In genomic region chr1:116934586-116935207, GRCh38 we compare ENCODE assay signal across 1 cellular context.
TF ChIP-seq lines count a peak whose summit lies in the region.

No MANE protein-coding gene starts in this region.

TF ChIP-seq in HepG2, 621 proteins besides CTCF, POLR2A, EP300 and RAD21 (continued from another document and continues in another):
- TF ChIP-seq HNF4A (CRISPR knock-in tag; IDR thresholded peaks at IDR 0.05) (peak; percentile 51), PAF1 (CRISPR knock-in tag; IDR thresholded peaks at IDR 0.05) (no peak), ZNF121 (CRISPR knock-in tag; IDR thresholded peaks at IDR 0.05) (no peak), ZNF34 (CRISPR knock-in tag; IDR thresholded peaks at IDR 0.05; ENCODE audit: borderline replicate concordance) (no peak), HMG20A (CRISPR knock-in tag; IDR thresholded peaks at IDR 0.05; ENCODE audit: borderline replicate concordance) (peak; percentile 41; the same call in 1 of the 2 replicates), CEBPB (IDR thresholded peaks at IDR 0.05; ENCODE audit: borderline replicate concordance, low read depth, low read length) (peak; percentile 71; the same call in 1 of the 2 replicates), RFX3 (CRISPR knock-in tag; IDR thresholded peaks at IDR 0.05) (no peak), KMT2B (CRISPR knock-in tag; IDR thresholded peaks at IDR 0.05) (0 out of 2 replicates have a peak, but pooled peaks have one; percentile 32), ZNF317 (CRISPR knock-in tag; IDR thresholded peaks at IDR 0.05) (no peak), RBAK (CRISPR knock-in tag; IDR thresholded peaks at IDR 0.05) (no peak), ELF3 (CRISPR knock-in tag; IDR thresholded peaks at IDR 0.05) (peak; percentile 61; the same call in 1 of the 2 replicates), RXRB (CRISPR knock-in tag; IDR thresholded peaks at IDR 0.05; ENCODE audit: borderline replicate concordance) (no peak), PITX1 (CRISPR knock-in tag; IDR thresholded peaks at IDR 0.05) (no peak), ZFP62 (CRISPR knock-in tag; IDR thresholded peaks at IDR 0.05) (no peak), ZNF501 (CRISPR knock-in tag; IDR thresholded peaks at IDR 0.05) (no peak), NR2F1 (CRISPR knock-in tag; IDR thresholded peaks at IDR 0.05) (peak; percentile 20 to 55; a peak in 2 of 4 replicates), ZSCAN21 (CRISPR knock-in tag; IDR thresholded peaks at IDR 0.05; ENCODE audit: borderline replicate concordance) (no peak), MIER3 (CRISPR knock-in tag; IDR thresholded peaks at IDR 0.05; ENCODE audit: borderline replicate concordance) (no peak), ZFP82 (CRISPR knock-in tag; IDR thresholded peaks at IDR 0.05; ENCODE audit: borderline replicate concordance) (no peak), CCAR2 (optimal IDR thresholded peaks at IDR 0.05; ENCODE audit: low read depth, low read length) (no peak), GZF1 (CRISPR knock-in tag; IDR thresholded peaks at IDR 0.05) (no peak), SRSF4 (IDR thresholded peaks at IDR 0.05; ENCODE audit: low read depth, low read length, poor library complexity, severe bottlenecking) (no peak), HMGXB4 (CRISPR knock-in tag; IDR thresholded peaks at IDR 0.05; ENCODE audit: borderline replicate concordance in 1 of 2, low read depth in 1 of 2) (no peak), STAG1 (CRISPR knock-in tag; IDR thresholded peaks at IDR 0.05) (peak; percentile 16; the same call in 1 of the 2 replicates), KAT8 (CRISPR knock-in tag; IDR thresholded peaks at IDR 0.05) (0 out of 2 replicates have a peak, but pooled peaks have one; percentile 11), ATF7 (IDR thresholded peaks at IDR 0.05) (peak; percentile 90), ATF7 (CRISPR knock-in tag; IDR thresholded peaks at IDR 0.05) (no peak), SMC3 (IDR thresholded peaks at IDR 0.05; ENCODE audit: low read length) (peak; percentile 41), ZNF260 (CRISPR knock-in tag; IDR thresholded peaks at IDR 0.05; ENCODE audit: borderline replicate concordance, low read depth) (no peak), HNRNPLL (IDR thresholded peaks at IDR 0.05; ENCODE audit: low read depth, low read length, poor library complexity, severe bottlenecking) (no peak), ZNF709 (CRISPR knock-in tag; IDR thresholded peaks at IDR 0.05) (no peak), DMAP1 (CRISPR knock-in tag; IDR thresholded peaks at IDR 0.05) (no peak), ZNF12 (CRISPR knock-in tag; IDR thresholded peaks at IDR 0.05) (no peak), NPAS2 (CRISPR knock-in tag; IDR thresholded peaks at IDR 0.05; ENCODE audit: borderline replicate concordance) (no peak), HNF4G (IDR thresholded peaks at IDR 0.05; ENCODE audit: borderline replicate concordance, low read depth, low read length) (no peak), HNF4G (CRISPR knock-in tag; IDR thresholded peaks at IDR 0.05; ENCODE audit: borderline replicate concordance, low read depth) (no peak), ZBTB3 (CRISPR knock-in tag; IDR thresholded peaks at IDR 0.05; ENCODE audit: borderline replicate concordance, low read depth) (no peak), HDAC2 (CRISPR knock-in tag; IDR thresholded peaks at IDR 0.05) (no peak), ZNF546 (CRISPR knock-in tag; conservative IDR thresholded peaks at IDR 0.05) (no peak), ZNF879 (CRISPR knock-in tag; IDR thresholded peaks at IDR 0.05) (no peak), IRX3 (CRISPR knock-in tag; IDR thresholded peaks at IDR 0.05; ENCODE audit: borderline replicate concordance, low read depth) (no peak), GFI1 (CRISPR knock-in tag; IDR thresholded peaks at IDR 0.05; ENCODE audit: borderline replicate concordance) (no peak), FOXP4 (CRISPR knock-in tag; IDR thresholded peaks at IDR 0.05) (peak; percentile 62), NR2F6 (IDR thresholded peaks at IDR 0.05) (peak; percentile 81), NR2F6 (CRISPR knock-in tag; IDR thresholded peaks at IDR 0.05) (peak; percentile 78), E2F2 (CRISPR knock-in tag; IDR thresholded peaks at IDR 0.05; ENCODE audit: borderline replicate concordance) (no peak), ZNF101 (CRISPR knock-in tag; IDR thresholded peaks at IDR 0.05; ENCODE audit: borderline replicate concordance, low read depth) (no peak), NCOA2 (CRISPR knock-in tag; IDR thresholded peaks at IDR 0.05) (0 out of 2 replicates have a peak, but pooled peaks have one; percentile 24), TIGD3 (CRISPR knock-in tag; IDR thresholded peaks at IDR 0.05; ENCODE audit: borderline replicate concordance) (no peak), ZNF530 (CRISPR knock-in tag; IDR thresholded peaks at IDR 0.05; ENCODE audit: low read depth) (no peak), TCF7 (IDR thresholded peaks at IDR 0.05; ENCODE audit: low read depth) (no peak), RARA (CRISPR knock-in tag; IDR thresholded peaks at IDR 0.05) (no peak)
- TF ChIP-seq, protein P1, sequence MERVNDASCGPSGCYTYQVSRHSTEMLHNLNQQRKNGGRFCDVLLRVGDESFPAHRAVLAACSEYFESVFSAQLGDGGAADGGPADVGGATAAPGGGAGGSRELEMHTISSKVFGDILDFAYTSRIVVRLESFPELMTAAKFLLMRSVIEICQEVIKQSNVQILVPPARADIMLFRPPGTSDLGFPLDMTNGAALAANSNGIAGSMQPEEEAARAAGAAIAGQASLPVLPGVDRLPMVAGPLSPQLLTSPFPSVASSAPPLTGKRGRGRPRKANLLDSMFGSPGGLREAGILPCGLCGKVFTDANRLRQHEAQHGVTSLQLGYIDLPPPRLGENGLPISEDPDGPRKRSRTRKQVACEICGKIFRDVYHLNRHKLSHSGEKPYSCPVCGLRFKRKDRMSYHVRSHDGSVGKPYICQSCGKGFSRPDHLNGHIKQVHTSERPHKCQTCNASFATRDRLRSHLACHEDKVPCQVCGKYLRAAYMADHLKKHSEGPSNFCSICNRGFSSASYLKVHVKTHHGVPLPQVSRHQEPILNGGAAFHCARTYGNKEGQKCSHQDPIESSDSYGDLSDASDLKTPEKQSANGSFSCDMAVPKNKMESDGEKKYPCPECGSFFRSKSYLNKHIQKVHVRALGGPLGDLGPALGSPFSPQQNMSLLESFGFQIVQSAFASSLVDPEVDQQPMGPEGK (CRISPR knock-in tag; IDR thresholded peaks at IDR 0.05), result no peak
- TF ChIP-seq, protein P2, sequence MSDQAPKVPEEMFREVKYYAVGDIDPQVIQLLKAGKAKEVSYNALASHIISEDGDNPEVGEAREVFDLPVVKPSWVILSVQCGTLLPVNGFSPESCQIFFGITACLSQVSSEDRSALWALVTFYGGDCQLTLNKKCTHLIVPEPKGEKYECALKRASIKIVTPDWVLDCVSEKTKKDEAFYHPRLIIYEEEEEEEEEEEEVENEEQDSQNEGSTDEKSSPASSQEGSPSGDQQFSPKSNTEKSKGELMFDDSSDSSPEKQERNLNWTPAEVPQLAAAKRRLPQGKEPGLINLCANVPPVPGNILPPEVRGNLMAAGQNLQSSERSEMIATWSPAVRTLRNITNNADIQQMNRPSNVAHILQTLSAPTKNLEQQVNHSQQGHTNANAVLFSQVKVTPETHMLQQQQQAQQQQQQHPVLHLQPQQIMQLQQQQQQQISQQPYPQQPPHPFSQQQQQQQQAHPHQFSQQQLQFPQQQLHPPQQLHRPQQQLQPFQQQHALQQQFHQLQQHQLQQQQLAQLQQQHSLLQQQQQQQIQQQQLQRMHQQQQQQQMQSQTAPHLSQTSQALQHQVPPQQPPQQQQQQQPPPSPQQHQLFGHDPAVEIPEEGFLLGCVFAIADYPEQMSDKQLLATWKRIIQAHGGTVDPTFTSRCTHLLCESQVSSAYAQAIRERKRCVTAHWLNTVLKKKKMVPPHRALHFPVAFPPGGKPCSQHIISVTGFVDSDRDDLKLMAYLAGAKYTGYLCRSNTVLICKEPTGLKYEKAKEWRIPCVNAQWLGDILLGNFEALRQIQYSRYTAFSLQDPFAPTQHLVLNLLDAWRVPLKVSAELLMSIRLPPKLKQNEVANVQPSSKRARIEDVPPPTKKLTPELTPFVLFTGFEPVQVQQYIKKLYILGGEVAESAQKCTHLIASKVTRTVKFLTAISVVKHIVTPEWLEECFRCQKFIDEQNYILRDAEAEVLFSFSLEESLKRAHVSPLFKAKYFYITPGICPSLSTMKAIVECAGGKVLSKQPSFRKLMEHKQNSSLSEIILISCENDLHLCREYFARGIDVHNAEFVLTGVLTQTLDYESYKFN (CRISPR knock-in tag; conservative IDR thresholded peaks at IDR 0.05), result 0 out of 2 replicates have a peak, but pooled peaks have one; percentile 23
- TF ChIP-seq, protein P3, sequence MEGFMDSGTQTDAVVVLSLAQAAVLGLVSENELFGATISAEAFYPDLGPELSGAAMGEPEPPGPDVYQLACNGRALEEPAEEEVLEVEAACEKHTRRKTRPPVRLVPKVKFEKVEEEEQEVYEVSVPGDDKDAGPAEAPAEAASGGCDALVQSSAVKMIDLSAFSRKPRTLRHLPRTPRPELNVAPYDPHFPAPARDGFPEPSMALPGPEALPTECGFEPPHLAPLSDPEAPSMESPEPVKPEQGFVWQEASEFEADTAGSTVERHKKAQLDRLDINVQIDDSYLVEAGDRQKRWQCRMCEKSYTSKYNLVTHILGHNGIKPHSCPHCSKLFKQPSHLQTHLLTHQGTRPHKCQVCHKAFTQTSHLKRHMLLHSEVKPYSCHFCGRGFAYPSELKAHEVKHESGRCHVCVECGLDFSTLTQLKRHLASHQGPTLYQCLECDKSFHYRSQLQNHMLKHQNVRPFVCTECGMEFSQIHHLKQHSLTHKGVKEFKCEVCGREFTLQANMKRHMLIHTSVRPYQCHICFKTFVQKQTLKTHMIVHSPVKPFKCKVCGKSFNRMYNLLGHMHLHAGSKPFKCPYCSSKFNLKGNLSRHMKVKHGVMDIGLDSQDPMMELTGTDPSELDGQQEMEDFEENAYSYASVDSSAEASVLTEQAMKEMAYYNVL (CRISPR knock-in tag; IDR thresholded peaks at IDR 0.05; ENCODE audit: borderline replicate concordance), result no peak
- TF ChIP-seq, protein P4, sequence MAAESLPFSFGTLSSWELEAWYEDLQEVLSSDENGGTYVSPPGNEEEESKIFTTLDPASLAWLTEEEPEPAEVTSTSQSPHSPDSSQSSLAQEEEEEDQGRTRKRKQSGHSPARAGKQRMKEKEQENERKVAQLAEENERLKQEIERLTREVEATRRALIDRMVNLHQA (CRISPR knock-in tag; IDR thresholded peaks at IDR 0.05), result no peak
- TF ChIP-seq, protein P5, sequence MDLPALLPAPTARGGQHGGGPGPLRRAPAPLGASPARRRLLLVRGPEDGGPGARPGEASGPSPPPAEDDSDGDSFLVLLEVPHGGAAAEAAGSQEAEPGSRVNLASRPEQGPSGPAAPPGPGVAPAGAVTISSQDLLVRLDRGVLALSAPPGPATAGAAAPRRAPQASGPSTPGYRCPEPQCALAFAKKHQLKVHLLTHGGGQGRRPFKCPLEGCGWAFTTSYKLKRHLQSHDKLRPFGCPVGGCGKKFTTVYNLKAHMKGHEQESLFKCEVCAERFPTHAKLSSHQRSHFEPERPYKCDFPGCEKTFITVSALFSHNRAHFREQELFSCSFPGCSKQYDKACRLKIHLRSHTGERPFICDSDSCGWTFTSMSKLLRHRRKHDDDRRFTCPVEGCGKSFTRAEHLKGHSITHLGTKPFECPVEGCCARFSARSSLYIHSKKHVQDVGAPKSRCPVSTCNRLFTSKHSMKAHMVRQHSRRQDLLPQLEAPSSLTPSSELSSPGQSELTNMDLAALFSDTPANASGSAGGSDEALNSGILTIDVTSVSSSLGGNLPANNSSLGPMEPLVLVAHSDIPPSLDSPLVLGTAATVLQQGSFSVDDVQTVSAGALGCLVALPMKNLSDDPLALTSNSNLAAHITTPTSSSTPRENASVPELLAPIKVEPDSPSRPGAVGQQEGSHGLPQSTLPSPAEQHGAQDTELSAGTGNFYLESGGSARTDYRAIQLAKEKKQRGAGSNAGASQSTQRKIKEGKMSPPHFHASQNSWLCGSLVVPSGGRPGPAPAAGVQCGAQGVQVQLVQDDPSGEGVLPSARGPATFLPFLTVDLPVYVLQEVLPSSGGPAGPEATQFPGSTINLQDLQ (CRISPR knock-in tag; IDR thresholded peaks at IDR 0.05), result no peak
